ENCODE assay signal across 24 cellular contexts in the genomic region with DNA sequence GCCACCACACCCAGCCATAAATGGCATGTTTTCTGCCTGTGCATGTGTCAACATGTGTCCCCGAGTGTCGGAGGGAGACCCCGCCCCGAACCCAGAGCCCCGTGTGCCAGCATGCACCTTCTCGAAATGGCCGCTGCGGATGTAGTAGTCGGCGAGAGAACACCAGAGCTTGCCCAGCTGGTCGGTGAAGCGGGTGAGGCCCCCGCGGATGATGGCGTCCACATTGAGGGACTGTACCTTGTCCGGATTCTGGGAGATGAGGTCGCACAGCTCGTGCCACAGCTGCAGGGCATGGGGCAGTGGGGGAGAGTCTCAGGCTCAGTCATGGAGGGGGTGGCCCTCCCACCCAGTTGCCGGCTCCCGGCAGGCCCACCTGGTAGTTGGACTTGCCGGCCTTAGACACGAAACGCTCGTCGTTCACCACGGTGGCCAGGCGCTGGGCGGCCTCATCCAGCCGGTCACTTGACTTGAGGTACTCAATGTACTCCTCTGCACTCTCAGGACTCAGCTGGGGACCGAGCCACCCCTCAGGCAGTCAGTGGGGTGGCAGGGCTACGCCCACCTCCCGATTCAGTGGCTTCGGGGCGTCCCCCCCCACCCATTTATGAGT. TPM values are rescaled to one million over a fixed set of nuclear protein-coding genes. Genes with fewer than 3 reads are reported as not detected.
"Had no signal": no experiment of that assay in that cellular context is flagged by ENCODE, and none has a peak within 500 bp of the region (broad histone marks: within the 10 kb centered on the region; RNA-seq: fewer than 3 reads in every experiment).

No MANE protein-coding gene starts in this region.

- FAIRE-seq: RCC 7860 had no signal

- H3K4me3 ChIP-seq: SJSA1, SK-N-MC had no signal

- H3K9ac ChIP-seq: KMS-11 had no signal

- H3K4me2 ChIP-seq: KMS-11 had no signal

- H3K27me3 ChIP-seq: SJSA1 had no signal

- DNase-seq: IMR-90, Kasumi-1, MM.1S, NCI-H1092 treated with DMSO at 0.1 percent for 48 hours, NCI-H1436, NCI-H187, NCI-H2029, NCI-H2081 treated with DMSO at 0.1 percent for 48 hours, NCI-H2171, NCI-H226, NCI-H446, NCI-H510A, NCI-H524 treated with DMSO at 0.1 percent for 48 hours, NCI-H69, NCI-H774, Right ventricle myocardium superior, RPMI8226, SIG-M5 had no signal

- H3K9me3 ChIP-seq: SJSA1 had no signal

- H3K27ac ChIP-seq: KMS-11, SJSA1, SK-N-MC had no signal

RNA-seq across cellular contexts. Expression of a gene that starts 7.7 kb away (rescaled TPM):
- total RNA-seq: HT-29, IMR-90, M059J, SJSA1 had no signal
- polyA plus RNA-seq: IMR-90 had no signal

RNA-seq across cellular contexts. Expression of a gene that starts 30.2 kb away (rescaled TPM):
- total RNA-seq: IMR-90, SJSA1 had no signal
- polyA plus RNA-seq: IMR-90 had no signal
